In the genomic region with DNA sequence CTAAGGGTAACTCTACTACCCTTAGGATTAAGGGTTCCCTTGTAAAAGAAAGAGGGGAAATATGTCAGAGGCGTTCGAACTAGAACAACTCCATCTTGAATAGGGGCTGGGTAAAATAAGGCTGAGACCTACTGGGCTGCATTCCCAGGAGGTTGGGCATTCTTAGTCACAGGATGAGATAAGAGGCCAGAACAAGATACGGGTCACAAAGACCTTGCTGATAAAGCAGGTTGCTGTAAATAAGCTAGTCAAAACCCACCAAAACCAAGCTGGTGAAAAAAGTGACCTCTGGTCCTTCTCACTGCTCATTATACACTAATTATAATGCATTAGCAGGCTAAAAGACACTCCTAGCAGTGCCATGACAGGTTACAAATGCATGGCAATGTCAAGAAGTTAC, we compare ENCODE assay signal across 33 cellular contexts.
"Had no signal": no experiment of that assay in that cellular context is flagged by ENCODE, and none has a peak within 500 bp of the region (broad histone marks: within the 10 kb centered on the region; RNA-seq: fewer than 3 reads in every experiment).

No MANE protein-coding gene starts in this region.

- H3K4me1 ChIP-seq: left lung, pancreas, prostate gland, testis, thyroid gland, transverse colon, upper lobe of left lung, vagina had no signal

- DNase-seq: heart right ventricle; hypothalamus; immature natural killer cell; kidney; left colon; left lung; midbrain; mucosa of descending colon; naive thymus-derived CD8-positive, alpha-beta T cell; nucleus accumbens; pancreas; posterior cingulate gyrus; retina; right cardiac atrium; stimulated activated CD4-positive, alpha-beta T cell treated with anti-CD3 and anti-CD28 coated beads, Interleukin-1b, Interleukin-23, amount 100 ng/mL, for 48 hours; stimulated activated CD4-positive, alpha-beta T cell treated with anti-CD3 and anti-CD28 coated beads, Interleukin-2, amount 100 ng/mL, for 48 hours; stimulated activated CD4-positive, alpha-beta T cell treated with anti-CD3 and anti-CD28 coated beads, Interleukin-4, amount 100 ng/mL, for 4 hours; stimulated activated CD8-positive, alpha-beta memory T cell treated with anti-CD3 and anti-CD28 coated beads, Interleukin-4, amount 100 ng/mL, for 48 hours; stimulated activated naive CD4-positive, alpha-beta T cell treated with Interleukin-2 at 50 U/mL for 16 hours; stimulated activated naive CD8-positive, alpha-beta T cell treated with anti-CD3 and anti-CD28 coated beads, Interleukin-15, amount 100 ng/mL, for 72 hours; testis; thyroid gland; transverse colon; upper lobe of left lung had no signal

- H3K9me3 ChIP-seq: heart right ventricle, left lung, mucosa of descending colon, pancreas, prostate gland, testis, thyroid gland, transverse colon, upper lobe of left lung, vagina had no signal

- H3K9me3 Mint-ChIP-seq: stimulated activated memory B cell treated with anti-CD40 and anti-IgM and Interleukin-4, amounts not matched to agents 10 μg/mL and 1 μg/mL and 100 μg/mL, for 72 hours had no signal

- H3K4me3 ChIP-seq: heart right ventricle, left lung, lung, mucosa of descending colon, pancreas, prostate gland, smooth muscle cell, testis, thyroid gland, transverse colon, upper lobe of left lung, vagina had no signal

- ATAC-seq: left colon; left lung; mucosa of descending colon; naive thymus-derived CD8-positive, alpha-beta T cell; pancreas; right cardiac atrium; sciatic nerve; stimulated activated memory B cell treated with anti-CD40 and anti-IgM and Interleukin-4, amounts not matched to agents 10 μg/mL and 1 μg/mL and 100 μg/mL, for 72 hours; stimulated activated naive CD8-positive, alpha-beta T cell treated with anti-CD3 and anti-CD28 coated beads, Interleukin-15, amount 100 ng/mL, for 72 hours had no signal

- H3K4me3 Mint-ChIP-seq: immature natural killer cell; naive thymus-derived CD8-positive, alpha-beta T cell; nephron; neural crest cell; stimulated activated memory B cell treated with anti-CD40 and anti-IgM and Interleukin-4, amounts not matched to agents 10 μg/mL and 1 μg/mL and 100 μg/mL, for 72 hours; stimulated activated naive CD8-positive, alpha-beta T cell treated with anti-CD3 and anti-CD28 coated beads, Interleukin-15, amount 100 ng/mL, for 72 hours had no signal

- H3K27me3 Mint-ChIP-seq: naive thymus-derived CD8-positive, alpha-beta T cell; stimulated activated memory B cell treated with anti-CD40 and anti-IgM and Interleukin-4, amounts not matched to agents 10 μg/mL and 1 μg/mL and 100 μg/mL, for 72 hours; stimulated activated naive CD8-positive, alpha-beta T cell treated with anti-CD3 and anti-CD28 coated beads, Interleukin-15, amount 100 ng/mL, for 72 hours had no signal

- H3K4me1 Mint-ChIP-seq: immature natural killer cell; nephron; neural crest cell; stimulated activated memory B cell treated with anti-CD40 and anti-IgM and Interleukin-4, amounts not matched to agents 10 μg/mL and 1 μg/mL and 100 μg/mL, for 72 hours; stimulated activated naive CD8-positive, alpha-beta T cell treated with anti-CD3 and anti-CD28 coated beads, Interleukin-15, amount 100 ng/mL, for 72 hours had no signal

- H3K27ac Mint-ChIP-seq: immature natural killer cell; naive thymus-derived CD8-positive, alpha-beta T cell; nephron; stimulated activated memory B cell treated with anti-CD40 and anti-IgM and Interleukin-4, amounts not matched to agents 10 μg/mL and 1 μg/mL and 100 μg/mL, for 72 hours; stimulated activated naive CD8-positive, alpha-beta T cell treated with anti-CD3 and anti-CD28 coated beads, Interleukin-15, amount 100 ng/mL, for 72 hours had no signal

- H3K36me3 Mint-ChIP-seq: immature natural killer cell; naive thymus-derived CD8-positive, alpha-beta T cell; stimulated activated memory B cell treated with anti-CD40 and anti-IgM and Interleukin-4, amounts not matched to agents 10 μg/mL and 1 μg/mL and 100 μg/mL, for 72 hours had no signal

- H3K4me2 ChIP-seq: smooth muscle cell had no signal

- H3K36me3 ChIP-seq: left lung, pancreas, prostate gland, thyroid gland, transverse colon, upper lobe of left lung, vagina had no signal

- H3K27ac ChIP-seq: left lung, pancreas, prostate gland, testis, thyroid gland, transverse colon, upper lobe of left lung, vagina had no signal

- H3K27me3 ChIP-seq: left lung, testis, thyroid gland, transverse colon, upper lobe of left lung, vagina had no signal

- FAIRE-seq: islet of Langerhans, kidney, pancreas had no signal
